In the genomic region with DNA sequence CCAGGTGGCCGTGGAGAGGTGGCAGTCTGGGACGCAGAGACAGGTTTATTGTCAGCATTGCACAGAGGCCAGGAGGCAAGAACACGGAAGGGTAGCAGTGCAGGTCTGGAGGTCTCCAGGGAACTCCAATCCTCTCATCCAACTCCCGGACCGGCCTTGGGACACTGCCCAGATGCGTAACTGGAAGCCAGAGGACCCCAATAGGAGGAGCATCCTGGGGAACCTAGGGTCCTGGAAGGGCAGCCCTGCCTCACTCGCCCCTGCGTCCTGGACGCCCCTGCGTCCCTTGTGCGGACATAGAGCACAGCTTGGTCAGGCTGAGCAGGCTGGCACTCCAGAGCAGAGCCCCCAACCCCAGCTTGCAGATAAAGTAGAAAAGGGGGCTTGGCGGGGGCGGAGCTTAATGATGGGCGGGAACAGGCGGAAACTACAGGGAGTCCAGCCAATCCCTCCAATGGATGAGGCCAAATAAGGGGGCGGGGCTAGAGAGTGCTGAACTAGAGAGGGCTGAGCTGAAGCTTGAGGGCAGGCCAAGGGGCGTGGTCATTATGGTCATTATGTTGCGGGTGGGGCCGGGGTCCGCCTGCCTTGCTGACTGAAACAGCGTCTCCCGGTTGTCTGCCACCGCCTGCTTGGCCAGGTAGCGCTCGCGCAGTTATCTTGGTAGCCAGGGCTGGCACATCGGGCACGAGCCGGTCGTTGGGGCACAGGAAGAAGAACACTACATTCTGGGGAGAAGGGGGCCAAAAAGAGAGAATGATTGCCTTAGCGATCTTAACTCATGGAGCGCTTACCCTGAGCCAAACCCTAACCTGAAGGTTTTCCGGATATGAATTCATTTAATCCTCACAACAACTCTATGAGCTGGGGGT, we compare ENCODE assay signal across 1 cellular context.
A peak's percentile ranks its signal among the peaks of the same experiment; 100 is the strongest.
TF ChIP-seq lines count a peak whose summit lies in the region.

No MANE protein-coding gene starts in this region.

TF ChIP-seq in K562, 482 proteins besides CTCF, POLR2A, EP300 and RAD21 (continued from another document and continues in another):
- TF ChIP-seq, protein P1, sequence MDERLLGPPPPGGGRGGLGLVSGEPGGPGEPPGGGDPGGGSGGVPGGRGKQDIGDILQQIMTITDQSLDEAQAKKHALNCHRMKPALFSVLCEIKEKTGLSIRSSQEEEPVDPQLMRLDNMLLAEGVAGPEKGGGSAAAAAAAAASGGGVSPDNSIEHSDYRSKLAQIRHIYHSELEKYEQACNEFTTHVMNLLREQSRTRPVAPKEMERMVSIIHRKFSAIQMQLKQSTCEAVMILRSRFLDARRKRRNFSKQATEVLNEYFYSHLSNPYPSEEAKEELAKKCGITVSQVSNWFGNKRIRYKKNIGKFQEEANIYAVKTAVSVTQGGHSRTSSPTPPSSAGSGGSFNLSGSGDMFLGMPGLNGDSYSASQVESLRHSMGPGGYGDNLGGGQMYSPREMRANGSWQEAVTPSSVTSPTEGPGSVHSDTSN (CRISPR knock-in tag; IDR thresholded peaks at IDR 0.05; ENCODE audit: low read depth): no peak
- TF ChIP-seq, protein P1 (tag; conservative IDR thresholded peaks at IDR 0.05; ENCODE audit: low read depth): 0 out of 2 replicates have a peak, but pooled peaks have one; percentile 17
- TF ChIP-seq ADNP (tag; IDR thresholded peaks at IDR 0.05) (no peak), ZNF124 (CRISPR knock-in tag; IDR thresholded peaks at IDR 0.05) (no peak), BRD9 (IDR thresholded peaks at IDR 0.05; ENCODE audit: low read depth, partially characterized antibody) (no peak), ZNF280A (IDR thresholded peaks at IDR 0.05; ENCODE audit: low read depth, partially characterized antibody) (no peak), TCF7L2 (IDR thresholded peaks at IDR 0.05; ENCODE audit: low read depth, low read length) (no peak), STAT5B (CRISPR knock-in tag; IDR thresholded peaks at IDR 0.05) (no peak), SREBF1 (IDR thresholded peaks at IDR 0.05; ENCODE audit: borderline replicate concordance, low read depth, low read length) (no peak), TAF7 (tag; IDR thresholded peaks at IDR 0.05) (no peak), ZNF699 (CRISPR knock-in tag; IDR thresholded peaks at IDR 0.05; ENCODE audit: insufficient replicate concordance) (no peak), ZNF639 (CRISPR knock-in tag; conservative IDR thresholded peaks at IDR 0.05 in 1 of 2, IDR thresholded peaks at IDR 0.05 in 1 of 2) (no peak), PTTG1 (tag; IDR thresholded peaks at IDR 0.05; ENCODE audit: low read depth) (no peak), ETV1 (tag; conservative IDR thresholded peaks at IDR 0.05; ENCODE audit: low read depth) (no peak), KLF10 (CRISPR knock-in tag; IDR thresholded peaks at IDR 0.05) (no peak), ZNF766 (CRISPR knock-in tag; conservative IDR thresholded peaks at IDR 0.05) (no peak), FOXA1 (IDR thresholded peaks at IDR 0.05; ENCODE audit: borderline replicate concordance) (no peak), KDM2B (CRISPR knock-in tag; IDR thresholded peaks at IDR 0.05) (0 out of 2 replicates have a peak, but pooled peaks have one; percentile 66), ASH1L (IDR thresholded peaks at IDR 0.05; ENCODE audit: borderline replicate concordance, low read depth, partially characterized antibody) (no peak), NBN (IDR thresholded peaks at IDR 0.05; ENCODE audit: low read depth) (peak; percentile 51; the same call in 1 of the 2 replicates), BCLAF1 (IDR thresholded peaks at IDR 0.05; ENCODE audit: borderline replicate concordance in 1 of 2, control insufficient read depth in 1 of 2, low read depth in 2 of 2, low read length in 1 of 2) (no peak), SAP30 (IDR thresholded peaks at IDR 0.05; ENCODE audit: borderline replicate concordance, insufficient read depth, low read depth, low read length, poor library complexity, severe bottlenecking) (no peak), MLLT1 (IDR thresholded peaks at IDR 0.05) (no peak), NR2F6 (CRISPR knock-in tag; IDR thresholded peaks at IDR 0.05) (no peak), HIVEP1 (CRISPR knock-in tag; IDR thresholded peaks at IDR 0.05) (no peak), NRF1 (conservative IDR thresholded peaks at IDR 0.05 in 1 of 2, IDR thresholded peaks at IDR 0.05 in 1 of 2) (peak; percentile 52 to 67), CAMTA2 (CRISPR knock-in tag; conservative IDR thresholded peaks at IDR 0.05) (no peak), HDAC2 (IDR thresholded peaks at IDR 0.05) (no peak), CHD2 (IDR thresholded peaks at IDR 0.05; ENCODE audit: low read depth, low read length) (no peak), PURB (CRISPR knock-in tag; IDR thresholded peaks at IDR 0.05; ENCODE audit: low read depth) (no peak), RFX1 (IDR thresholded peaks at IDR 0.05) (no peak), FOXO4 (CRISPR knock-in tag; IDR thresholded peaks at IDR 0.05) (no peak), MYNN (IDR thresholded peaks at IDR 0.05) (no peak), MYNN (CRISPR knock-in tag; IDR thresholded peaks at IDR 0.05) (no peak), MITF (IDR thresholded peaks at IDR 0.05) (no peak), ZNF174 (CRISPR knock-in tag; IDR thresholded peaks at IDR 0.05) (no peak), ARID3B (CRISPR knock-in tag; IDR thresholded peaks at IDR 0.05; ENCODE audit: borderline replicate concordance) (no peak), EHMT2 (IDR thresholded peaks at IDR 0.05) (no peak), SLC30A9 (CRISPR knock-in tag; IDR thresholded peaks at IDR 0.05) (no peak), TEAD2 (tag; IDR thresholded peaks at IDR 0.05) (no peak), HDAC3 (IDR thresholded peaks at IDR 0.05; ENCODE audit: borderline replicate concordance, partially characterized antibody) (no peak)
- TF ChIP-seq, protein P2, sequence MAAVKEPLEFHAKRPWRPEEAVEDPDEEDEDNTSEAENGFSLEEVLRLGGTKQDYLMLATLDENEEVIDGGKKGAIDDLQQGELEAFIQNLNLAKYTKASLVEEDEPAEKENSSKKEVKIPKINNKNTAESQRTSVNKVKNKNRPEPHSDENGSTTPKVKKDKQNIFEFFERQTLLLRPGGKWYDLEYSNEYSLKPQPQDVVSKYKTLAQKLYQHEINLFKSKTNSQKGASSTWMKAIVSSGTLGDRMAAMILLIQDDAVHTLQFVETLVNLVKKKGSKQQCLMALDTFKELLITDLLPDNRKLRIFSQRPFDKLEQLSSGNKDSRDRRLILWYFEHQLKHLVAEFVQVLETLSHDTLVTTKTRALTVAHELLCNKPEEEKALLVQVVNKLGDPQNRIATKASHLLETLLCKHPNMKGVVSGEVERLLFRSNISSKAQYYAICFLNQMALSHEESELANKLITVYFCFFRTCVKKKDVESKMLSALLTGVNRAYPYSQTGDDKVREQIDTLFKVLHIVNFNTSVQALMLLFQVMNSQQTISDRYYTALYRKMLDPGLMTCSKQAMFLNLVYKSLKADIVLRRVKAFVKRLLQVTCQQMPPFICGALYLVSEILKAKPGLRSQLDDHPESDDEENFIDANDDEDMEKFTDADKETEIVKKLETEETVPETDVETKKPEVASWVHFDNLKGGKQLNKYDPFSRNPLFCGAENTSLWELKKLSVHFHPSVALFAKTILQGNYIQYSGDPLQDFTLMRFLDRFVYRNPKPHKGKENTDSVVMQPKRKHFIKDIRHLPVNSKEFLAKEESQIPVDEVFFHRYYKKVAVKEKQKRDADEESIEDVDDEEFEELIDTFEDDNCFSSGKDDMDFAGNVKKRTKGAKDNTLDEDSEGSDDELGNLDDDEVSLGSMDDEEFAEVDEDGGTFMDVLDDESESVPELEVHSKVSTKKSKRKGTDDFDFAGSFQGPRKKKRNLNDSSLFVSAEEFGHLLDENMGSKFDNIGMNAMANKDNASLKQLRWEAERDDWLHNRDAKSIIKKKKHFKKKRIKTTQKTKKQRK (IDR thresholded peaks at IDR 0.05; ENCODE audit: borderline replicate concordance, low read depth, low read length): no peak
